In the genomic region with DNA sequence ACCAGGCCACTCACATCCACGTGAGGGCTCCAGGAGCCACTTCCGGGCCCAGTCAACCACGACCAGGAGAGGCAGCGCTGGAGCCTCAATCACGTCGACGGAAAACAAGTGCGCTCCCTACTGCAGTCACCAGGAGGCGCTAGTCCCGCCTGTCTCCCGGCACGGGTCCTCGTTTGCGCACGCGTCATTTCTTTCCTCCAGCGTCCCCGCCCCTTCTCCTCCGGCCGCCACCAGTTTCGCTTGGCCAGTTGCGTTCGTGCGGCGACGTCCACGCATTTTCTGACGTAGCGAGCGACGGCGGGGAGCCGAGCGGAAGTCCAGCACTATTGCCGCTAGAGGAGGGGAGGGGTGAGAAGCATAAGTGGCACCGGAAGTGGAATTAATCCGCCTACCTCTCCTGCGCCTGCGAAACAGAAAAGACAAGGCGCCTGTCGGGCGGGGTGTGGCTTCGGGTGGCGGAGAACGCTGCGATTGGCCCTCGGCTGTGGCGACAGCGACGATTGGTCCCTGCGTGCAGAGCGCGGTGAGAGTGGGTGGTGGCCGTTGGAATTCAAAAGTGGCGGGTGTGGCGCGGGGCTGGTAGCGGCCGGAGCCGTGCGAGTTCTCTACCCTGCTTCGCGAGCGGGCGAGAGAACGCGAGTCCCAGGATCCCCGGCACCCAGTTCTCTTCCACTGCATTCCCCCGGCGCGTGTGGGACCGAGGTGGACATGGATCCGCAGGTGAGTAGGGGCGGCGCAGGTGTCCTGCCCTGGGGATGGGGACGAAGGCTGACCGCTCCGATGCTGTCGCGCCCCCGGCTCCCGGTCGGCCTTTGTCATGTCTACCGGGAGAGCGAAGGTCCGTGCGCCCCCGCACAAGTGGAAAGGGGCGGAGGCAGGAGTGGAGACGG, we compare ENCODE assay signal across 1 cellular context.
A peak's percentile ranks its signal among the peaks of the same experiment; 100 is the strongest.
TF ChIP-seq lines count a peak whose summit lies in the region.

A gene with protein sequence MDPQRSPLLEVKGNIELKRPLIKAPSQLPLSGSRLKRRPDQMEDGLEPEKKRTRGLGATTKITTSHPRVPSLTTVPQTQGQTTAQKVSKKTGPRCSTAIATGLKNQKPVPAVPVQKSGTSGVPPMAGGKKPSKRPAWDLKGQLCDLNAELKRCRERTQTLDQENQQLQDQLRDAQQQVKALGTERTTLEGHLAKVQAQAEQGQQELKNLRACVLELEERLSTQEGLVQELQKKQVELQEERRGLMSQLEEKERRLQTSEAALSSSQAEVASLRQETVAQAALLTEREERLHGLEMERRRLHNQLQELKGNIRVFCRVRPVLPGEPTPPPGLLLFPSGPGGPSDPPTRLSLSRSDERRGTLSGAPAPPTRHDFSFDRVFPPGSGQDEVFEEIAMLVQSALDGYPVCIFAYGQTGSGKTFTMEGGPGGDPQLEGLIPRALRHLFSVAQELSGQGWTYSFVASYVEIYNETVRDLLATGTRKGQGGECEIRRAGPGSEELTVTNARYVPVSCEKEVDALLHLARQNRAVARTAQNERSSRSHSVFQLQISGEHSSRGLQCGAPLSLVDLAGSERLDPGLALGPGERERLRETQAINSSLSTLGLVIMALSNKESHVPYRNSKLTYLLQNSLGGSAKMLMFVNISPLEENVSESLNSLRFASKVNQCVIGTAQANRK (plus strand): TSS at position 546 of the 890 bp plus-strand sequence. CDS start 163 bp downstream, at position 709.

TF ChIP-seq in HCT116, 20 proteins besides CTCF, POLR2A, EP300 and RAD21 (continued from another document):
- TF ChIP-seq, protein P1, sequence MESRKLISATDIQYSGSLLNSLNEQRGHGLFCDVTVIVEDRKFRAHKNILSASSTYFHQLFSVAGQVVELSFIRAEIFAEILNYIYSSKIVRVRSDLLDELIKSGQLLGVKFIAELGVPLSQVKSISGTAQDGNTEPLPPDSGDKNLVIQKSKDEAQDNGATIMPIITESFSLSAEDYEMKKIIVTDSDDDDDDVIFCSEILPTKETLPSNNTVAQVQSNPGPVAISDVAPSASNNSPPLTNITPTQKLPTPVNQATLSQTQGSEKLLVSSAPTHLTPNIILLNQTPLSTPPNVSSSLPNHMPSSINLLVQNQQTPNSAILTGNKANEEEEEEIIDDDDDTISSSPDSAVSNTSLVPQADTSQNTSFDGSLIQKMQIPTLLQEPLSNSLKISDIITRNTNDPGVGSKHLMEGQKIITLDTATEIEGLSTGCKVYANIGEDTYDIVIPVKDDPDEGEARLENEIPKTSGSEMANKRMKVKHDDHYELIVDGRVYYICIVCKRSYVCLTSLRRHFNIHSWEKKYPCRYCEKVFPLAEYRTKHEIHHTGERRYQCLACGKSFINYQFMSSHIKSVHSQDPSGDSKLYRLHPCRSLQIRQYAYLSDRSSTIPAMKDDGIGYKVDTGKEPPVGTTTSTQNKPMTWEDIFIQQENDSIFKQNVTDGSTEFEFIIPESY (IDR thresholded peaks at IDR 0.05; ENCODE audit: extremely low read depth, insufficient replicate concordance, low read length) = no peak
- TF ChIP-seq, protein P2, sequence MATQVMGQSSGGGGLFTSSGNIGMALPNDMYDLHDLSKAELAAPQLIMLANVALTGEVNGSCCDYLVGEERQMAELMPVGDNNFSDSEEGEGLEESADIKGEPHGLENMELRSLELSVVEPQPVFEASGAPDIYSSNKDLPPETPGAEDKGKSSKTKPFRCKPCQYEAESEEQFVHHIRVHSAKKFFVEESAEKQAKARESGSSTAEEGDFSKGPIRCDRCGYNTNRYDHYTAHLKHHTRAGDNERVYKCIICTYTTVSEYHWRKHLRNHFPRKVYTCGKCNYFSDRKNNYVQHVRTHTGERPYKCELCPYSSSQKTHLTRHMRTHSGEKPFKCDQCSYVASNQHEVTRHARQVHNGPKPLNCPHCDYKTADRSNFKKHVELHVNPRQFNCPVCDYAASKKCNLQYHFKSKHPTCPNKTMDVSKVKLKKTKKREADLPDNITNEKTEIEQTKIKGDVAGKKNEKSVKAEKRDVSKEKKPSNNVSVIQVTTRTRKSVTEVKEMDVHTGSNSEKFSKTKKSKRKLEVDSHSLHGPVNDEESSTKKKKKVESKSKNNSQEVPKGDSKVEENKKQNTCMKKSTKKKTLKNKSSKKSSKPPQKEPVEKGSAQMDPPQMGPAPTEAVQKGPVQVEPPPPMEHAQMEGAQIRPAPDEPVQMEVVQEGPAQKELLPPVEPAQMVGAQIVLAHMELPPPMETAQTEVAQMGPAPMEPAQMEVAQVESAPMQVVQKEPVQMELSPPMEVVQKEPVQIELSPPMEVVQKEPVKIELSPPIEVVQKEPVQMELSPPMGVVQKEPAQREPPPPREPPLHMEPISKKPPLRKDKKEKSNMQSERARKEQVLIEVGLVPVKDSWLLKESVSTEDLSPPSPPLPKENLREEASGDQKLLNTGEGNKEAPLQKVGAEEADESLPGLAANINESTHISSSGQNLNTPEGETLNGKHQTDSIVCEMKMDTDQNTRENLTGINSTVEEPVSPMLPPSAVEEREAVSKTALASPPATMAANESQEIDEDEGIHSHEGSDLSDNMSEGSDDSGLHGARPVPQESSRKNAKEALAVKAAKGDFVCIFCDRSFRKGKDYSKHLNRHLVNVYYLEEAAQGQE (IDR thresholded peaks at IDR 0.05; ENCODE audit: low read depth) = no peak
- TF ChIP-seq CEBPB (IDR thresholded peaks at IDR 0.05; ENCODE audit: low read depth) (no peak), ELF1 (IDR thresholded peaks at IDR 0.05; ENCODE audit: borderline replicate concordance, low read depth) (peak; percentile 82; the same call in 1 of the 2 replicates), JUND (IDR thresholded peaks at IDR 0.05) (no peak), EZH2phosphoT487 (IDR thresholded peaks at IDR 0.05; ENCODE audit: borderline replicate concordance) (no peak), ZNF274 (IDR thresholded peaks at IDR 0.05; ENCODE audit: low read depth, low read length) (no peak), EGR1 (IDR thresholded peaks at IDR 0.05; ENCODE audit: low read depth) (peak; percentile 92), FOSL1 (IDR thresholded peaks at IDR 0.05; ENCODE audit: low read depth) (no peak), SP1 (IDR thresholded peaks at IDR 0.05; ENCODE audit: low read depth) (peak; percentile 93), CBX3 (IDR thresholded peaks at IDR 0.05; ENCODE audit: low read depth) (peak; percentile 98), POLR2AphosphoS5 (IDR thresholded peaks at IDR 0.05; ENCODE audit: low read depth, low read length) (peak; percentile 58)
- TF ChIP-seq, protein P3, sequence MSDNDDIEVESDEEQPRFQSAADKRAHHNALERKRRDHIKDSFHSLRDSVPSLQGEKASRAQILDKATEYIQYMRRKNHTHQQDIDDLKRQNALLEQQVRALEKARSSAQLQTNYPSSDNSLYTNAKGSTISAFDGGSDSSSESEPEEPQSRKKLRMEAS (IDR thresholded peaks at IDR 0.05) = peak; percentile 95
- TF ChIP-seq, protein P4, sequence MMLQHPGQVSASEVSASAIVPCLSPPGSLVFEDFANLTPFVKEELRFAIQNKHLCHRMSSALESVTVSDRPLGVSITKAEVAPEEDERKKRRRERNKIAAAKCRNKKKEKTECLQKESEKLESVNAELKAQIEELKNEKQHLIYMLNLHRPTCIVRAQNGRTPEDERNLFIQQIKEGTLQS (IDR thresholded peaks at IDR 0.05) = no peak
TF ChIP-seq in HCT116: peak in this region for 10.
